In genomic region chr10:32981760-32982159, GRCh38 we compare ENCODE assay signal across 9 cellular contexts.
DNase-seq lines count a peak whose midpoint lies in the region; ATAC-seq, FAIRE-seq and TF ChIP-seq lines count a peak whose summit lies in the region.
"Had no signal": no experiment of that assay in that cellular context is flagged by ENCODE, and none has a peak within 500 bp of the region (broad histone marks: within the 10 kb centered on the region; RNA-seq: fewer than 3 reads in every experiment).

No MANE protein-coding gene starts in this region.

- no peaks in the 10 kb centered on the region for H3K27me3 ChIP-seq in brain microvascular endothelial cell (replicated peaks)
- no peaks in the 10 kb centered on the region for H3K27me3 ChIP-seq in stomach smooth muscle (ENCODE audit: control insufficient read depth in 1 of 2, insufficient read depth in 2 of 2, low read length in 2 of 2)

- H3K27ac ChIP-seq in KOPT-K1 (ENCODE audit: low read depth, low read length, poor library complexity, severe bottlenecking) (peak overlapping the region; percentile 64), brain microvascular endothelial cell (peak overlapping the region; percentile 98), stomach smooth muscle (ENCODE audit: low read length) (peak overlapping the region; percentile 96)

- H3K9me3 ChIP-seq in KOPT-K1 (ENCODE audit: insufficient read depth, low read length, poor library complexity, severe bottlenecking) (no peaks in the 10 kb centered on the region), stomach smooth muscle (ENCODE audit: control insufficient read depth in 2 of 2, low read length in 2 of 2) (no peaks in the 10 kb centered on the region)

- H3K4me1 ChIP-seq in stomach smooth muscle (ENCODE audit: control insufficient read depth, insufficient read depth, low read length) = peaks cover 14% of the 10 kb centered on the region

- in situ Hi-C loops in brain microvascular endothelial cell (cut with HindIII; ENCODE audit: low pct_ligation_motif_present, low sequenced_read_pairs) = no loop called here

- H3K36me3 ChIP-seq in KOPT-K1 (ENCODE audit: insufficient read depth, low read length) (no peaks in the 10 kb centered on the region), brain microvascular endothelial cell (replicated peaks) (no peaks in the 10 kb centered on the region), stomach smooth muscle (ENCODE audit: control insufficient read depth in 2 of 2, insufficient read depth in 2 of 2, low read length in 2 of 2) (no peaks in the 10 kb centered on the region)

- peak overlapping the region in 1 of 2 donors; percentile 99 for H3K9ac ChIP-seq in stomach smooth muscle (ENCODE audit: low read length in 2 of 2)

- no peak overlapping the region for H3K4me3 ChIP-seq in brain microvascular endothelial cell (ENCODE audit: low read depth, low read length)
- H3K4me3 ChIP-seq in stomach smooth muscle (ENCODE audit: low read length in 2 of 2) = peak overlapping the region in 1 of 2 donors; percentile 84

- ATAC-seq in GM21529 (IDR thresholded peaks at IDR 0.05; ENCODE audit: unreplicated experiment) = no peak
- no peak for ATAC-seq in HG02840 (IDR thresholded peaks at IDR 0.05; ENCODE audit: low FRiP score, unreplicated experiment)
- ATAC-seq in HG02763 (IDR thresholded peaks at IDR 0.05; ENCODE audit: unreplicated experiment) = no peak

- peak; percentile 60 for FAIRE-seq in islet of Langerhans (lab: Jason Lieb, UNC)
- FAIRE-seq: colon had no signal

- TF ChIP-seq CTCF in brain microvascular endothelial cell (IDR thresholded peaks at IDR 0.05; ENCODE audit: low read depth, low read length, missing control alignments) = no peak

- DNase-seq in brain microvascular endothelial cell (peak; percentile 68), iPS-NIHi11 (ENCODE audit: low spot score) (no peak)
